8 cellular contexts compared by ENCODE assay signal in genomic region chr6:44246663-44247337, GRCh38. TPM values are rescaled to one million over a fixed set of nuclear protein-coding genes. Genes with fewer than 3 reads are reported as not detected.
A peak's percentile ranks its signal among the peaks of the same experiment; 100 is the strongest.
DNase-seq lines count a peak whose midpoint lies in the region; ATAC-seq, FAIRE-seq and TF ChIP-seq lines count a peak whose summit lies in the region.

TSS of gene HSP90AB1 (plus strand) at chr6:44247101. CDS start at chr6:44248630, 1,529 bp downstream.

- peak within 1 kb of the TSS; percentile 99 to 100 for H3K4me3 ChIP-seq in kidney (ENCODE audit: low read length in 2 of 2)

- H3K9me3 ChIP-seq in kidney (ENCODE audit: control insufficient read depth in 1 of 2, low read length in 2 of 2), result no peaks in the 10 kb centered on the region

- H3K36me3 ChIP-seq in kidney (ENCODE audit: control insufficient read depth in 1 of 2, insufficient read depth in 2 of 2, low read length in 2 of 2), result peaks cover 16 to 33% of the 10 kb centered on the region in 2 donors

- ATAC-seq in GM19043 (IDR thresholded peaks at IDR 0.05; ENCODE audit: low read depth, unreplicated experiment) (peak; percentile 68), HG03354 (IDR thresholded peaks at IDR 0.05; ENCODE audit: poor library complexity, severe bottlenecking, unreplicated experiment) (peak; percentile 77)

- H3K4me1 ChIP-seq in kidney (ENCODE audit: control insufficient read depth in 1 of 2, insufficient read depth in 1 of 2, low read depth in 1 of 2, low read length in 2 of 2), result peaks cover 0 to 10% of the 10 kb centered on the region in 2 donors

- peak within 1 kb of the TSS; percentile 100 for H3K9ac ChIP-seq in kidney (ENCODE audit: low read length in 2 of 2)

- intact Hi-C loops in kidney (cut with DNase I), result no loop called here

- DNase-seq in AML-193 (lab: John Stamatoyannopoulos, UW) (peak; percentile 98), NCI-H446 (lab: John Stamatoyannopoulos, UW) (peak; percentile 90 to 96), cerebellar cortex (ENCODE audit: low spot score) (peak; percentile 99), kidney (peak; percentile 98)
- peak; percentile 96 for DNase-seq in activated CD4-positive, CD25-positive, alpha-beta regulatory T cell treated with anti-CD3 and anti-CD28 coated beads, Interleukin-2, amount 50 U/mL, for 16 hours (ENCODE audit: low read depth, low spot score)
- DNase-seq in stimulated activated CD4-positive, alpha-beta T cell treated with anti-CD3 and anti-CD28 coated beads, Interleukin-15, amount 100 ng/mL, for 1 hour (ENCODE audit: low read depth in 1 of 2, low spot score in 1 of 2), result peak; percentile 88 to 90

- FAIRE-seq in kidney (lab: Jason Lieb, UNC), result no peak

- no peak for TF ChIP-seq CTCF in kidney (IDR thresholded peaks at IDR 0.05; ENCODE audit: borderline replicate concordance, extremely low read depth, insufficient read depth)

- H3K27ac ChIP-seq in kidney (ENCODE audit: low read depth in 2 of 2, low read length in 2 of 2), result peak within 1 kb of the TSS; percentile 99 to 100

RNA-seq across cellular contexts. Expression of gene HSP90AB1, which starts in this region (rescaled TPM):
- total RNA-seq in kidney, result 551 TPM
- 499 TPM for polyA plus RNA-seq in kidney (ENCODE audit: insufficient read depth, low read depth, low replicate concordance)

Comparison
In these comparisons a context has a peak if more than half of its experiments do, and no peak if none do; other contexts are left out.
1. Peak in every context shown above with its lines: DNase-seq, ATAC-seq, H3K4me3 ChIP-seq and H3K27ac ChIP-seq.